8 cellular contexts compared by ENCODE assay signal in the genomic region with DNA sequence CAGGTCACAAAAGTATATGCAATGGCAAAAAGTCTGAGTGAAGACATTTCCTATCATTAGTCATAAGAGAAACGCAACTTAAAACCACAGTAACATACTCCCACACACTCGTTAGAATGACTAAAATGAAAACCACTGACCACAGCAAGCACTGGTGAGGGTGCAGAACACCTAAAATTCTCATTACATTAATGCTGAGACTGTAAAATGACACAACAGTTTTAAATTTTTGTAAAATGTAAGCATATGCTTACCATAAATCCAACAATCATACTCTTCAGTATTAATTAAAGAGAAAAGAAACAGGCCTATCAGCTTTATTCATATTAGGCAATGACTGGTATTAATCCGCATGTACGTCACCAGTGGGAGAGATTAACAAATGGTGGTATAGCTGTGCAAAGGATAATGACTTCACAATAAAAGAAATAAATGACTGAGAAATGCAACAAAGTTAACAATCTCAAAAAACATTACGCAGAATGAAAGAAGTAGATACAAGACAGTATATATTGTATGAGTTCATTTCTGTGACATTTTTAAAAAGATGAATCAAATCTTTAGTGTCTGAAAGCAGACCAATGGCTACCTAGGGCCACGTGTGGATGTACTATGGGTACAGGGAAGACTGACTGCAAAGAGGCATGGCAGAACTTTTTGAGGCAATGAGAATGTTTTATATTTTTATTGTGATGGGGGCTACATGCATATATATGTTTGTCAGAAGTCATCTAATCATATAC.
DNase-seq lines count a peak whose midpoint lies in the region; ATAC-seq lines count a peak whose summit lies in the region.

No MANE protein-coding gene starts in this region.

- CTCF ChIA-PET in activated CD8-positive, alpha-beta T cell treated with anti-CD3 and anti-CD28 coated beads, Interleukin-2, amount 10 ng/mL, durations not matched to agents 7 days and 5 days (lab: Charles Lee), result interaction anchor here (0.7 kb wide), 1 partner anchor 9 kb away, joined by 3 read pairs; no protein-coding TSS in a partner anchor

- peaks cover 37% of the 10 kb centered on the region for H3K4me1 Mint-ChIP-seq in activated CD8-positive, alpha-beta T cell treated with anti-CD3 and anti-CD28 coated beads, Interleukin-2, amount 10 ng/mL, durations not matched to agents 7 days and 5 days (ENCODE audit: low read depth)

- peak overlapping the region; percentile 37 for H3K4me3 Mint-ChIP-seq in activated CD8-positive, alpha-beta T cell treated with anti-CD3 and anti-CD28 coated beads, Interleukin-2, amount 10 ng/mL, durations not matched to agents 7 days and 5 days

- DNase-seq in ELR (ENCODE audit: low read depth) (peak; percentile 94), myocyte (ENCODE audit: low read depth) (peak; percentile 66), NCI-H2107 (lab: John Stamatoyannopoulos, UW) (no peak), NCI-H446 (lab: John Stamatoyannopoulos, UW) (no peak), LoVo (ENCODE audit: low spot score) (no peak)
- DNase-seq in activated CD8-positive, alpha-beta T cell treated with anti-CD3 and anti-CD28 coated beads, Interleukin-2, amount 10 ng/mL, durations not matched to agents 7 days and 5 days, result peak; percentile 65

- H3K36me3 Mint-ChIP-seq in activated CD8-positive, alpha-beta T cell treated with anti-CD3 and anti-CD28 coated beads, Interleukin-2, amount 10 ng/mL, durations not matched to agents 7 days and 5 days (ENCODE audit: low read depth), result peaks cover 15% of the 10 kb centered on the region

- H3K9me3 Mint-ChIP-seq in activated CD8-positive, alpha-beta T cell treated with anti-CD3 and anti-CD28 coated beads, Interleukin-2, amount 10 ng/mL, durations not matched to agents 7 days and 5 days (ENCODE audit: insufficient read depth), result peaks cover 9% of the 10 kb centered on the region

- POLR2A ChIA-PET in activated CD8-positive, alpha-beta T cell treated with anti-CD3 and anti-CD28 coated beads, Interleukin-2, amount 10 ng/mL, durations not matched to agents 7 days and 5 days (lab: Charles Lee), result no interaction called here

- peak overlapping the region; percentile 89 for H3K27ac Mint-ChIP-seq in activated CD8-positive, alpha-beta T cell treated with anti-CD3 and anti-CD28 coated beads, Interleukin-2, amount 10 ng/mL, durations not matched to agents 7 days and 5 days

- ATAC-seq in GM21360 (IDR thresholded peaks at IDR 0.05; ENCODE audit: unreplicated experiment) (peak; percentile 97), HG03520 (IDR thresholded peaks at IDR 0.05; ENCODE audit: unreplicated experiment) (peak; percentile 97)
- ATAC-seq in activated CD8-positive, alpha-beta T cell treated with anti-CD3 and anti-CD28 coated beads, Interleukin-2, amount 10 ng/mL, durations not matched to agents 7 days and 5 days, result peak; percentile 87

- no peaks in the 10 kb centered on the region for H3K27me3 Mint-ChIP-seq in activated CD8-positive, alpha-beta T cell treated with anti-CD3 and anti-CD28 coated beads, Interleukin-2, amount 10 ng/mL, durations not matched to agents 7 days and 5 days (ENCODE audit: low read depth)

Comparison
In these comparisons a context has a peak if more than half of its experiments do, and no peak if none do; other contexts are left out.
1. DNase-seq: peak in ELR (single experiment), activated CD8-positive, alpha-beta T cell treated with anti-CD3 and anti-CD28 coated beads, Interleukin-2, amount 10 ng/mL, durations not matched to agents 7 days and 5 days (single experiment) and myocyte (single experiment); none in NCI-H2107 (single experiment), NCI-H446 (0 of 2) and LoVo (single experiment).
2. Peak in every context shown above with its lines, with median percentiles within 50 percentile points of each other: ATAC-seq.